Comparison of ENCODE assay signal across 20 cellular contexts in the genomic region with DNA sequence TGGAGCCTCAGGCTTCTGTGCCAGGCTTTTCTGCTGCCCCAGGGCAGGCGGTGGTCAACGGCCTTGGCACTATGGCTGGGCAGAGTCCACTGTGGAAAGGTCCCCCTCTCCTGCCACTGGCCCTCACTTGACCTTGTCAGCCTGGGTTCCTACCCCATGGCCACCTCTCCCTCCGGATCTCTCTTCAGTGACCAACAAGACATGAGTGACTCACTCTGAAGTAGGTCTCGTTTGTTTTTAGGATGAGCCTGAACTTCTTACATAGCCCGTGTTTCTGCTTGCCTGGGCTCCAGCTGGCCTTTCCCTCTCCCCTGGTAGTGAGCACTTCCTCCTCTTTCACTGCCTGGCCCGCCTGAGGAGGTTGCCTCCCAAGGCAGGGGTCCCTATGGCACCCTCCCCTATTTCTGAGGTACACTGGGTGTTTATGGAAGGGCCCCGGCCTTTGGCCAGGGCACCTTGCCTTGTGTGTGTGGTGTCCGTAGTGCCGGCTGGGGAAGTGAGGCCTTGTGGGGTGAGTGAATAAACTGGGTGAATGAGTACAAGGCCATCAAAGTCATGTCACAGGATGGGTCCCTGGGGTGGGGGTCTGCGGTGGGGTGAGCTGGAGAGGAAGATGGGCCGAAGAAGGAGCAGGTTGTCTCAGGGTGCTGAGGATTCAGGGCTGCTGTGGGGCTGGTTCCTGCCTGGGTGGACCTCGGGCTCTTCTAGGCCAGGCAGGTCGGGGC. TPM values are rescaled to one million over a fixed set of nuclear protein-coding genes. Genes with fewer than 3 reads are reported as not detected.
DNase-seq lines count a peak whose midpoint lies in the region; ATAC-seq and TF ChIP-seq lines count a peak whose summit lies in the region.
"Had no signal": no experiment of that assay in that cellular context is flagged by ENCODE, and none has a peak within 500 bp of the region (broad histone marks: within the 10 kb centered on the region; RNA-seq: fewer than 3 reads in every experiment).

No MANE protein-coding gene starts in this region.

- no peak overlapping the region for H3K4me3 Mint-ChIP-seq in activated T-cell treated with anti-CD3 and anti-CD28 coated beads, Interleukin-2, amount 50 U/mL, for 24 hours
- no peak overlapping the region for H3K4me3 Mint-ChIP-seq in activated T-cell treated with anti-CD3 and anti-CD28 coated beads, Interleukin-2, amount 50 U/mL, for 72 hours
- H3K4me3 Mint-ChIP-seq in central memory CD8-positive, alpha-beta T cell = no peak overlapping the region
- peak overlapping the region; percentile 26 to 62 (median 38) for H3K4me3 Mint-ChIP-seq in nephron
- H3K4me3 Mint-ChIP-seq: activated CD4-positive, alpha-beta T cell treated with anti-CD3 and anti-CD28 coated beads, Interleukin-2, amount 10 ng/mL, durations not matched to agents 24 days and 14 days; activated T-helper 1 cell treated with anti-CD3 and anti-CD28 coated beads, Interleukin-12 subunit alpha, Interleukin-12 subunit beta, Interleukin-2, Interleukin-4 antibody, amounts not matched to agents 30 ng/mL and 10 ng/mL and 1 ng/mL, durations not matched to agents 14 hours and 24 hours and 36 hours; CD14-positive monocyte had no signal

- no peaks in the 10 kb centered on the region for H3K9me3 ChIP-seq in upper lobe of left lung
- H3K9me3 ChIP-seq: A549, tibial artery had no signal

- H3K4me3 ChIP-seq in upper lobe of left lung = peak overlapping the region in 2 of 4 donors; percentile 5 to 75
- H3K4me3 ChIP-seq: A549, cardiac muscle cell, K562, SK-N-MC had no signal

- H3K27ac Mint-ChIP-seq in activated T-cell treated with anti-CD3 and anti-CD28 coated beads, Interleukin-2, amount 50 U/mL, for 24 hours = no peak overlapping the region
- H3K27ac Mint-ChIP-seq in activated T-cell treated with anti-CD3 and anti-CD28 coated beads, Interleukin-2, amount 50 U/mL, for 72 hours = no peak overlapping the region
- H3K27ac Mint-ChIP-seq in central memory CD8-positive, alpha-beta T cell (ENCODE audit: low read depth) = peak overlapping the region; percentile 76
- no peak overlapping the region for H3K27ac Mint-ChIP-seq in nephron
- H3K27ac Mint-ChIP-seq: activated CD4-positive, alpha-beta T cell treated with anti-CD3 and anti-CD28 coated beads, Interleukin-2, amount 10 ng/mL, durations not matched to agents 24 days and 14 days; activated T-helper 1 cell treated with anti-CD3 and anti-CD28 coated beads, Interleukin-12 subunit alpha, Interleukin-12 subunit beta, Interleukin-2, Interleukin-4 antibody, amounts not matched to agents 30 ng/mL and 10 ng/mL and 1 ng/mL, durations not matched to agents 14 hours and 24 hours and 36 hours; CD14-positive monocyte had no signal

- H3K27me3 ChIP-seq in upper lobe of left lung = peaks cover 0 to 13% (median 10%) of the 10 kb centered on the region in 4 donors

- H3K9me3 Mint-ChIP-seq in activated T-cell treated with anti-CD3 and anti-CD28 coated beads, Interleukin-2, amount 50 U/mL, for 24 hours = peaks cover 4% of the 10 kb centered on the region
- peaks cover 0 to 3% of the 10 kb centered on the region in 2 donors for H3K9me3 Mint-ChIP-seq in activated T-cell treated with anti-CD3 and anti-CD28 coated beads, Interleukin-2, amount 50 U/mL, for 72 hours
- no peaks in the 10 kb centered on the region for H3K9me3 Mint-ChIP-seq in central memory CD8-positive, alpha-beta T cell
- H3K9me3 Mint-ChIP-seq in nephron = no peaks in the 10 kb centered on the region
- H3K9me3 Mint-ChIP-seq: activated CD4-positive, alpha-beta T cell treated with anti-CD3 and anti-CD28 coated beads, Interleukin-2, amount 10 ng/mL, durations not matched to agents 24 days and 14 days had no signal

- DNase-seq in activated T-cell treated with anti-CD3 and anti-CD28 coated beads, Interleukin-2, amount 50 U/mL, for 24 hours = peak; percentile 18
- no peak for DNase-seq in activated T-cell treated with anti-CD3 and anti-CD28 coated beads, Interleukin-2, amount 50 U/mL, for 72 hours
- no peak for DNase-seq in central memory CD8-positive, alpha-beta T cell (ENCODE audit: low spot score in 2 of 2)
- DNase-seq in upper lobe of left lung (no peak), midbrain (lab: John Stamatoyannopoulos, UW) (no peak), NCI-H2107 (lab: John Stamatoyannopoulos, UW) (no peak)
- DNase-seq: activated CD4-positive, alpha-beta T cell treated with anti-CD3 and anti-CD28 coated beads, Interleukin-2, amount 10 ng/mL, durations not matched to agents 24 days and 14 days; H7; NCI-H1048; NCI-H774; PC-3 had no signal

- no peak for TF ChIP-seq CTCF in nephron (IDR thresholded peaks at IDR 0.05; ENCODE audit: unreplicated experiment in 3 of 3)
- TF ChIP-seq CTCF in upper lobe of left lung (IDR thresholded peaks at IDR 0.05) = no peak

- 69 to 82% methylated on average over 7 to 13 of the region's 13 CpGs for WGBS in upper lobe of left lung, 2 donors

- H3K4me1 Mint-ChIP-seq in activated T-cell treated with anti-CD3 and anti-CD28 coated beads, Interleukin-2, amount 50 U/mL, for 24 hours (ENCODE audit: low read depth) = peaks cover 13% of the 10 kb centered on the region
- peaks cover 5% of the 10 kb centered on the region for H3K4me1 Mint-ChIP-seq in activated T-cell treated with anti-CD3 and anti-CD28 coated beads, Interleukin-2, amount 50 U/mL, for 72 hours (ENCODE audit: low read depth)
- peaks cover 7% of the 10 kb centered on the region for H3K4me1 Mint-ChIP-seq in central memory CD8-positive, alpha-beta T cell
- H3K4me1 Mint-ChIP-seq in nephron = peaks cover 13% of the 10 kb centered on the region

- no peak for TF ChIP-seq EP300 in upper lobe of left lung (IDR thresholded peaks at IDR 0.05)

- no peak for ATAC-seq in activated T-cell treated with anti-CD3 and anti-CD28 coated beads, Interleukin-2, amount 50 U/mL, for 72 hours (replicated peaks in 1 of 2)
- ATAC-seq in central memory CD8-positive, alpha-beta T cell (replicated peaks; ENCODE audit: extremely low read depth, poor library complexity, severe bottlenecking) = no peak
- ATAC-seq in upper lobe of left lung (ENCODE audit: low FRiP score in 2 of 2) = no peak
- no peak for ATAC-seq in GM21381 (IDR thresholded peaks at IDR 0.05; ENCODE audit: unreplicated experiment)
- ATAC-seq: A549, K562, PC-3 had no signal

- peaks cover 5 to 21% (median 15%) of the 10 kb centered on the region in 4 donors for H3K4me1 ChIP-seq in upper lobe of left lung

- peaks cover 0 to 37% (median 12%) of the 10 kb centered on the region in 4 donors for H3K36me3 ChIP-seq in upper lobe of left lung
- H3K36me3 ChIP-seq: cardiac muscle cell, tibial artery had no signal

- peaks cover 25% of the 10 kb centered on the region for H3K27me3 Mint-ChIP-seq in activated T-cell treated with anti-CD3 and anti-CD28 coated beads, Interleukin-2, amount 50 U/mL, for 24 hours
- H3K27me3 Mint-ChIP-seq in activated T-cell treated with anti-CD3 and anti-CD28 coated beads, Interleukin-2, amount 50 U/mL, for 72 hours (ENCODE audit: low read depth) = peaks cover 22% of the 10 kb centered on the region
- H3K27me3 Mint-ChIP-seq in central memory CD8-positive, alpha-beta T cell = peaks cover 26% of the 10 kb centered on the region
- H3K27me3 Mint-ChIP-seq in nephron (ENCODE audit: low read depth) = peaks cover 18% of the 10 kb centered on the region

- TF ChIP-seq POLR2A in upper lobe of left lung (IDR thresholded peaks at IDR 0.05) = no peak

- peak overlapping the region; percentile 35 to 64 (median 46) for H3K27ac ChIP-seq in upper lobe of left lung
- H3K27ac ChIP-seq: A549, cardiac muscle cell, SK-N-MC, tibial artery had no signal

- H3K36me3 Mint-ChIP-seq in activated T-cell treated with anti-CD3 and anti-CD28 coated beads, Interleukin-2, amount 50 U/mL, for 24 hours (ENCODE audit: low read depth) = no peaks in the 10 kb centered on the region
- H3K36me3 Mint-ChIP-seq in activated T-cell treated with anti-CD3 and anti-CD28 coated beads, Interleukin-2, amount 50 U/mL, for 72 hours (ENCODE audit: insufficient read depth in 2 of 2) = peaks cover 0 to 4% of the 10 kb centered on the region in 2 donors
- H3K36me3 Mint-ChIP-seq in central memory CD8-positive, alpha-beta T cell (ENCODE audit: insufficient read depth) = no peaks in the 10 kb centered on the region
- H3K36me3 Mint-ChIP-seq in nephron (ENCODE audit: low read depth) = peaks cover 24% of the 10 kb centered on the region

RNA-seq across cellular contexts. Expression of gene SHANK3, which starts 5.0 kb away (rescaled TPM):
- total RNA-seq in activated T-cell treated with anti-CD3 and anti-CD28 coated beads, Interleukin-2, amount 50 U/mL, for 72 hours = under 1 TPM; 0.19 to 0.24 TPM
- 100 to 1,000 TPM in 1 of 6 donors, 10 to 100 TPM in 5; 16.6 to 105 (median 51.1) TPM for total RNA-seq in upper lobe of left lung

RNA-seq across cellular contexts. Expression of gene ARSA, which starts 49.7 kb away (rescaled TPM):
- total RNA-seq in activated T-cell treated with anti-CD3 and anti-CD28 coated beads, Interleukin-2, amount 50 U/mL, for 72 hours = 10 to 100 TPM; 19.8 to 26.8 TPM
- 10 to 100 TPM; 29.8 to 99.0 (median 59.2) TPM for total RNA-seq in upper lobe of left lung

Comparison
In these comparisons a context has a peak if more than half of its experiments do, and no peak if none do; other contexts are left out.
1. H3K4me3 Mint-ChIP-seq: peak in nephron (3 of 3); none in activated T-cell treated with anti-CD3 and anti-CD28 coated beads, Interleukin-2, amount 50 U/mL, for 24 hours (single experiment), activated T-cell treated with anti-CD3 and anti-CD28 coated beads, Interleukin-2, amount 50 U/mL, for 72 hours (0 of 2) and central memory CD8-positive, alpha-beta T cell (single experiment).
2. RNA of gene SHANK3, which starts 5.0 kb away (total RNA-seq): 16.6 to 105 TPM in upper lobe of left lung; 0.19 to 0.24 TPM in activated T-cell treated with anti-CD3 and anti-CD28 coated beads, Interleukin-2, amount 50 U/mL, for 72 hours; every median in the first group is over 10 times any median in the second.